Comparison of ENCODE assay signal across 16 cellular contexts in the genomic region with DNA sequence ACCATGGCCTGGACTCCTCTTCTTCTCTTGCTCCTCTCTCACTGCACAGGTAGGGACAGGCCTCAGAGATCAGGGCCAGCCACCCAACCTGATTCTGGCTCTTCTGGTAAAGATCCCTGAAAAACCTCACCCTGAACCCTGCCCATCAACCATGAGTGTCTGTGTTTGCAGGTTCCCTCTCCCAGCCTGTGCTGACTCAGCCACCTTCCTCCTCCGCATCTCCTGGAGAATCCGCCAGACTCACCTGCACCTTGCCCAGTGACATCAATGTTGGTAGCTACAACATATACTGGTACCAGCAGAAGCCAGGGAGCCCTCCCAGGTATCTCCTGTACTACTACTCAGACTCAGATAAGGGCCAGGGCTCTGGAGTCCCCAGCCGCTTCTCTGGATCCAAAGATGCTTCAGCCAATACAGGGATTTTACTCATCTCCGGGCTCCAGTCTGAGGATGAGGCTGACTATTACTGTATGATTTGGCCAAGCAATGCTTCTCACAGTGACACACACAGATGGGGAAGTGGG.
DNase-seq lines count a peak whose midpoint lies in the region; ATAC-seq, FAIRE-seq and TF ChIP-seq lines count a peak whose summit lies in the region.
"Had no signal": no experiment of that assay in that cellular context is flagged by ENCODE, and none has a peak within 500 bp of the region (broad histone marks: within the 10 kb centered on the region; RNA-seq: fewer than 3 reads in every experiment).

No MANE protein-coding gene starts in this region.

- in situ Hi-C loops in HepG2 (cut with HindIII; ENCODE audit: extremely low pct_ligation_motif_present, low pct_unique_long_range_greater_than_20kb): loop anchor here (5.0 kb wide), 1 partner anchor 75 kb away; no protein-coding TSS in a partner anchor

- DNase-seq in HepG2 (ENCODE audit: low spot score): no peak
- no peak for DNase-seq in right lobe of liver
- no peak for DNase-seq in naive B cell
- no peak for DNase-seq in right atrium auricular region (ENCODE audit: low spot score)
- DNase-seq in activated T-cell treated with anti-CD3 and anti-CD28 coated beads, Interleukin-2, amount 50 U/mL, for 4 hours: no peak
- no peak for DNase-seq in stimulated activated naive CD4-positive, alpha-beta T cell treated with Interleukin-2 at 50 U/mL for 16 hours (lab: John Stamatoyannopoulos, UW)
- DNase-seq: CD4-positive, alpha-beta memory T cell; DMS79; EL; H7 had no signal

- no peaks in the 10 kb centered on the region for H3K4me1 Mint-ChIP-seq in activated T-helper 17 cell treated with anti-CD3 and anti-CD28 coated beads, Interleukin-2, amount 50 U/mL, for 72 hours
- H3K4me1 Mint-ChIP-seq in naive B cell: peaks cover 78 to 86% (median 86%) of the 10 kb centered on the region in 3 donors
- H3K4me1 Mint-ChIP-seq in activated T-cell treated with anti-CD3 and anti-CD28 coated beads, Interleukin-2, amount 50 U/mL, for 4 hours (ENCODE audit: low read depth): peaks cover 1% of the 10 kb centered on the region
- H3K4me1 Mint-ChIP-seq: CD4-positive, alpha-beta memory T cell had no signal

- no peak for ATAC-seq in HepG2
- no peak for ATAC-seq in right lobe of liver
- no peak for ATAC-seq in activated T-helper 17 cell treated with anti-CD3 and anti-CD28 coated beads, Interleukin-2, amount 50 U/mL, for 72 hours (replicated peaks)
- ATAC-seq in naive B cell (ENCODE audit: low read depth in 2 of 2): no peak
- ATAC-seq in activated T-cell treated with anti-CD3 and anti-CD28 coated beads, Interleukin-2, amount 50 U/mL, for 4 hours: no peak
- no peak for ATAC-seq in HG03469 (IDR thresholded peaks at IDR 0.05; ENCODE audit: unreplicated experiment)
- ATAC-seq: GM23338 had no signal

- no peaks in the 10 kb centered on the region for H4K20me1 ChIP-seq in HepG2 (ENCODE audit: insufficient read depth, low read length)

- H2AFZ ChIP-seq in HepG2 (ENCODE audit: low read length): no peak overlapping the region
- H2AFZ ChIP-seq: GM23338 had no signal

- WGBS in HepG2 (ENCODE audit: low lambda C conversion rate): 70% methylated on average over 4 of the region's 4 CpGs
- WGBS in right lobe of liver (ENCODE audit: insufficient coverage, low coverage, low lambda C conversion rate, missing lambda C conversion rate): 82% methylated on average over 4 of the region's 4 CpGs

- no peak for FAIRE-seq in HepG2 (lab: Jason Lieb, UNC)
- FAIRE-seq: G401.6 had no signal

- H3K27ac ChIP-seq in HepG2 (ENCODE audit: extremely low read length, insufficient read depth, low read length) (no peak overlapping the region), right lobe of liver (no peak overlapping the region), right atrium auricular region (no peak overlapping the region)
- H3K27ac ChIP-seq: 22Rv1, C4-2B had no signal

- no peak overlapping the region for H3K9ac ChIP-seq in HepG2 (ENCODE audit: insufficient read depth, low read depth, low read length)

- no peaks in the 10 kb centered on the region for H3K27me3 ChIP-seq in HepG2 (ENCODE audit: control insufficient read depth in 1 of 2, insufficient read depth in 2 of 2, low read length in 2 of 2)
- no peaks in the 10 kb centered on the region for H3K27me3 ChIP-seq in right lobe of liver
- H3K27me3 ChIP-seq in right atrium auricular region: no peaks in the 10 kb centered on the region

- CTCF ChIA-PET in HepG2 (lab: Yijun Ruan, JAX; ENCODE audit: low intra/inter-chr PET ratio, low total read pairs): no interaction called here

- intact Hi-C loops in HepG2 (cut with micrococcal nuclease; ENCODE audit: unreplicated experiment): no loop called here
- intact Hi-C loops in right lobe of liver (cut with DNase I): no loop called here

- H3K36me3 Mint-ChIP-seq in activated T-helper 17 cell treated with anti-CD3 and anti-CD28 coated beads, Interleukin-2, amount 50 U/mL, for 72 hours (ENCODE audit: low read depth): no peaks in the 10 kb centered on the region
- H3K36me3 Mint-ChIP-seq in naive B cell: no peaks in the 10 kb centered on the region
- H3K36me3 Mint-ChIP-seq in activated T-cell treated with anti-CD3 and anti-CD28 coated beads, Interleukin-2, amount 50 U/mL, for 4 hours (ENCODE audit: insufficient read depth): no peaks in the 10 kb centered on the region
- H3K36me3 Mint-ChIP-seq: CD4-positive, alpha-beta memory T cell had no signal

- TF ChIP-seq EP300 in HepG2 (IDR thresholded peaks at IDR 0.05; ENCODE audit: low read depth in 2 of 2, low read length in 2 of 2) (no peak), HepG2 (CRISPR knock-in tag; IDR thresholded peaks at IDR 0.05; ENCODE audit: borderline replicate concordance) (no peak)

- POLR2A ChIA-PET in HepG2 (lab: Yijun Ruan, JAX): no interaction called here

- H3K27ac Mint-ChIP-seq in activated T-helper 17 cell treated with anti-CD3 and anti-CD28 coated beads, Interleukin-2, amount 50 U/mL, for 72 hours: peak overlapping the region; percentile 13
- H3K27ac Mint-ChIP-seq in naive B cell: peak overlapping the region; percentile 44 to 93 (median 80)
- H3K27ac Mint-ChIP-seq: CD4-positive, alpha-beta memory T cell; GM23338 had no signal

- BruUV-seq in HepG2 (replicated peaks; lab: Mats Ljungman, UMichigan): no TSS peak

- H3K9me3 ChIP-seq in HepG2 (ENCODE audit: low read length) (no peaks in the 10 kb centered on the region), right lobe of liver (no peaks in the 10 kb centered on the region), right atrium auricular region (no peaks in the 10 kb centered on the region)

- H3K79me2 ChIP-seq in HepG2 (ENCODE audit: insufficient read depth, low read length): no peaks in the 10 kb centered on the region

- no peaks in the 10 kb centered on the region for H3K9me3 Mint-ChIP-seq in activated T-helper 17 cell treated with anti-CD3 and anti-CD28 coated beads, Interleukin-2, amount 50 U/mL, for 72 hours
- no peaks in the 10 kb centered on the region for H3K9me3 Mint-ChIP-seq in naive B cell
- no peaks in the 10 kb centered on the region for H3K9me3 Mint-ChIP-seq in activated T-cell treated with anti-CD3 and anti-CD28 coated beads, Interleukin-2, amount 50 U/mL, for 4 hours
- H3K9me3 Mint-ChIP-seq: CD4-positive, alpha-beta memory T cell; GM23338 had no signal

- TF ChIP-seq RAD21 in HepG2 (CRISPR knock-in tag; IDR thresholded peaks at IDR 0.05): no peak

- TF ChIP-seq POLR2A in HepG2 (IDR thresholded peaks at IDR 0.05; ENCODE audit: insufficient read depth in 1 of 2, low read depth in 2 of 2, low read length in 2 of 2) (no peak), right lobe of liver (IDR thresholded peaks at IDR 0.05) (no peak)

- no peaks in the 10 kb centered on the region for H3K36me3 ChIP-seq in HepG2 (replicated peaks in 1 of 2; ENCODE audit: control insufficient read depth in 1 of 2, insufficient read depth in 2 of 2, low read length in 2 of 2)
- H3K36me3 ChIP-seq in right lobe of liver: no peaks in the 10 kb centered on the region
- H3K36me3 ChIP-seq in right atrium auricular region: no peaks in the 10 kb centered on the region

- TF ChIP-seq CTCF in HepG2 (CRISPR knock-in tag; IDR thresholded peaks at IDR 0.05) (no peak), right lobe of liver (IDR thresholded peaks at IDR 0.05) (no peak), right atrium auricular region (IDR thresholded peaks at IDR 0.05) (no peak)

- H3K4me1 ChIP-seq in HepG2 (ENCODE audit: insufficient read depth, low read length) (peaks cover 67% of the 10 kb centered on the region), right lobe of liver (no peaks in the 10 kb centered on the region), right atrium auricular region (no peaks in the 10 kb centered on the region)

- H3K4me3 ChIP-seq in HepG2 (replicated peaks in 1 of 3; ENCODE audit: insufficient read depth in 1 of 3, low read depth in 2 of 3, low read length in 3 of 3): 0 out of 6 replicates have a peak overlapping the region, but pooled peaks of 1 of the 3 experiments have one; percentile 52
- H3K4me3 ChIP-seq in right lobe of liver: no peak overlapping the region
- no peak overlapping the region for H3K4me3 ChIP-seq in right atrium auricular region
- H3K4me3 ChIP-seq: GM23338 had no signal

- no peaks in the 10 kb centered on the region for H3K27me3 Mint-ChIP-seq in activated T-helper 17 cell treated with anti-CD3 and anti-CD28 coated beads, Interleukin-2, amount 50 U/mL, for 72 hours
- H3K27me3 Mint-ChIP-seq in naive B cell: no peaks in the 10 kb centered on the region
- H3K27me3 Mint-ChIP-seq in activated T-cell treated with anti-CD3 and anti-CD28 coated beads, Interleukin-2, amount 50 U/mL, for 4 hours (ENCODE audit: low read depth): peaks cover 12% of the 10 kb centered on the region

- peak overlapping the region; percentile 73 for H3K4me2 ChIP-seq in HepG2 (ENCODE audit: low read depth, low read length)
- H3K4me2 ChIP-seq: GM23338 had no signal

- H3K4me3 Mint-ChIP-seq in activated T-helper 17 cell treated with anti-CD3 and anti-CD28 coated beads, Interleukin-2, amount 50 U/mL, for 72 hours: no peak overlapping the region
- peak overlapping the region in 6 of 8 donors; percentile 1 to 88 (median 66) for H3K4me3 Mint-ChIP-seq in naive B cell
- no peak overlapping the region for H3K4me3 Mint-ChIP-seq in activated T-cell treated with anti-CD3 and anti-CD28 coated beads, Interleukin-2, amount 50 U/mL, for 4 hours
- H3K4me3 Mint-ChIP-seq: CD4-positive, alpha-beta memory T cell; GM23338 had no signal

TF ChIP-seq in HepG2, 621 proteins besides CTCF, POLR2A, EP300 and RAD21 (continues in another document):
- no peak for TF ChIP-seq ZFP82 (CRISPR knock-in tag; IDR thresholded peaks at IDR 0.05; ENCODE audit: borderline replicate concordance)
- TF ChIP-seq ZNF891 (CRISPR knock-in tag; IDR thresholded peaks at IDR 0.05): no peak
- no peak for TF ChIP-seq RELA (CRISPR knock-in tag; IDR thresholded peaks at IDR 0.05)
- no peak for TF ChIP-seq ZNF263 (CRISPR knock-in tag; IDR thresholded peaks at IDR 0.05)
- no peak for TF ChIP-seq NFYC (CRISPR knock-in tag; IDR thresholded peaks at IDR 0.05)

Comparison
In these comparisons a context has a peak if more than half of its experiments do, and no peak if none do; other contexts are left out.
1. H3K4me3 Mint-ChIP-seq: peak in naive B cell (6 of 8); none in activated T-helper 17 cell treated with anti-CD3 and anti-CD28 coated beads, Interleukin-2, amount 50 U/mL, for 72 hours (single experiment) and activated T-cell treated with anti-CD3 and anti-CD28 coated beads, Interleukin-2, amount 50 U/mL, for 4 hours (single experiment).